29 cellular contexts compared by ENCODE assay signal in the genomic region with DNA sequence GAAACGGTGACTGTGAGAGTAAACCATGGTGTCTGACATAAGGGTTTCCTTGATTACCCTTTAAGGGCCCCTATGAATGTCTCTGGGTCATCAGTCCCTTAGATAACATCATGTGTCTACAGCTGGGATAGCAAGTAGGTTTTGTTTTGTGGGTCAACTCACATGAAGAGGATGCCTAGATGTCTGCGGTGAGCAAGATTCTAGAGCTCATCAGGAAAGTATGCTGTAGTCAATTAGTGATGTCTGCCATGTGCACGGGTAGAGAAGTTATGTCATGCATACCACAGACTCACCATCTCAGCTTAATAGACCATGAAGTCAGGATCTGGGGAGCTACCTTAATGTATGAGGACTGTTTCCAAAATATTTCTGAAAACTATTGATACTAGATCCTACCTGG. TPM values are rescaled to one million over a fixed set of nuclear protein-coding genes. Genes with fewer than 3 reads are reported as not detected.
"Had no signal": no experiment of that assay in that cellular context is flagged by ENCODE, and none has a peak within 500 bp of the region (broad histone marks: within the 10 kb centered on the region; RNA-seq: fewer than 3 reads in every experiment).

No MANE protein-coding gene starts in this region.

- H3K27ac ChIP-seq: esophagus muscularis mucosa, ovary, right lobe of liver, skin epidermis, upper lobe of left lung, vagina, WERI-Rb-1 had no signal

- H3K4me1 Mint-ChIP-seq: activated CD4-positive, alpha-beta memory T cell treated with anti-CD3 and anti-CD28 coated beads, Interleukin-2, amount 10 ng/mL, durations not matched to agents 7 days and 5 days; activated CD4-positive, alpha-beta T cell treated with anti-CD3 and anti-CD28 coated beads, Interleukin-2, amount 10 ng/mL, durations not matched to agents 24 days and 14 days; activated T-helper 17 cell treated with anti-CD3 and anti-CD28 coated beads, Interleukin-2, amount 50 U/mL, for 72 hours; central memory CD8-positive, alpha-beta T cell; naive thymus-derived CD4-positive, alpha-beta T cell had no signal

- H3K4me3 Mint-ChIP-seq: activated CD4-positive, alpha-beta memory T cell treated with anti-CD3 and anti-CD28 coated beads, Interleukin-2, amount 10 ng/mL, durations not matched to agents 7 days and 5 days; activated CD4-positive, alpha-beta T cell treated with anti-CD3 and anti-CD28 coated beads, Interleukin-2, amount 10 ng/mL, durations not matched to agents 24 days and 14 days; activated T-cell treated with anti-CD3 and anti-CD28 coated beads, Interleukin-2, amount 50 U/mL, for 4 hours; activated T-helper 17 cell treated with anti-CD3 and anti-CD28 coated beads, Interleukin-2, amount 50 U/mL, for 72 hours; central memory CD8-positive, alpha-beta T cell; naive thymus-derived CD4-positive, alpha-beta T cell; stimulated activated naive CD8-positive, alpha-beta T cell treated with anti-CD3 and anti-CD28 coated beads, Interleukin-15, Interleukin-2, amounts not matched to agents 100 ng/mL and 50 ng/mL, for 24 hours; T-helper 2 cell treated with Interferon-gamma antibody and Interleukin-4, amounts not matched to agents 5 μg/mL and 100 μg/mL, for 36 hours had no signal

- FAIRE-seq: islet of Langerhans had no signal

- H3K9me3 ChIP-seq: esophagus muscularis mucosa, ovary, right lobe of liver, upper lobe of left lung, vagina had no signal

- H3K36me3 ChIP-seq: esophagus muscularis mucosa, ovary, right lobe of liver, upper lobe of left lung, vagina, WERI-Rb-1 had no signal

- H3K4me3 ChIP-seq: esophagus muscularis mucosa, ovary, right lobe of liver, skin epidermis, upper lobe of left lung, vagina had no signal

- H3K4me1 ChIP-seq: esophagus muscularis mucosa, right lobe of liver, upper lobe of left lung, vagina had no signal

- H3K9me3 Mint-ChIP-seq: activated CD4-positive, alpha-beta memory T cell treated with anti-CD3 and anti-CD28 coated beads, Interleukin-2, amount 10 ng/mL, durations not matched to agents 7 days and 5 days; activated CD4-positive, alpha-beta T cell treated with anti-CD3 and anti-CD28 coated beads, Interleukin-2, amount 10 ng/mL, durations not matched to agents 24 days and 14 days; activated T-cell treated with anti-CD3 and anti-CD28 coated beads, Interleukin-2, amount 50 U/mL, for 4 hours; activated T-helper 17 cell treated with anti-CD3 and anti-CD28 coated beads, Interleukin-2, amount 50 U/mL, for 72 hours; central memory CD8-positive, alpha-beta T cell; stimulated activated naive CD8-positive, alpha-beta T cell treated with anti-CD3 and anti-CD28 coated beads, Interleukin-15, Interleukin-2, amounts not matched to agents 100 ng/mL and 50 ng/mL, for 24 hours; T-helper 2 cell treated with Interferon-gamma antibody and Interleukin-4, amounts not matched to agents 5 μg/mL and 100 μg/mL, for 36 hours had no signal

- H3K27me3 Mint-ChIP-seq: activated CD4-positive, alpha-beta memory T cell treated with anti-CD3 and anti-CD28 coated beads, Interleukin-2, amount 10 ng/mL, durations not matched to agents 7 days and 5 days had no signal

- DNase-seq: activated CD4-positive, alpha-beta memory T cell treated with anti-CD3 and anti-CD28 coated beads, Interleukin-2, amount 10 ng/mL, durations not matched to agents 7 days and 5 days; activated CD4-positive, alpha-beta T cell treated with anti-CD3 and anti-CD28 coated beads, Interleukin-2, amount 10 ng/mL, durations not matched to agents 24 days and 14 days; activated gamma-delta T cell treated with Interleukin-2 at 50 U/mL for 16 hours; activated naive CD4-positive, alpha-beta T cell treated with anti-CD3 and anti-CD28 coated beads, Interleukin-2, amount 50 U/mL, for 16 hours; activated T-cell treated with anti-CD3 and anti-CD28 coated beads, Interleukin-2, amount 50 U/mL, for 4 hours; amniotic stem cell; dermis blood vessel endothelial cell; effector CD4-positive, alpha-beta T cell; foreskin melanocyte; glutamatergic neuron; left colon; mammary epithelial cell; midbrain; naive thymus-derived CD4-positive, alpha-beta T cell; ovary; right lobe of liver; stimulated activated CD4-positive, alpha-beta T cell treated with anti-CD3 and anti-CD28 coated beads, Interleukin-12 subunit alpha, Interleukin-12 subunit beta, amount 100 ng/mL, for 4 hours; stimulated activated CD4-positive, alpha-beta T cell treated with anti-CD3 and anti-CD28 coated beads, Interleukin-4, amount 100 ng/mL, for 1 hour; upper lobe of left lung; WERI-Rb-1 had no signal

- H3K27me3 ChIP-seq: esophagus muscularis mucosa, ovary, right lobe of liver, upper lobe of left lung, vagina had no signal

- H3K27ac Mint-ChIP-seq: activated CD4-positive, alpha-beta memory T cell treated with anti-CD3 and anti-CD28 coated beads, Interleukin-2, amount 10 ng/mL, durations not matched to agents 7 days and 5 days; activated CD4-positive, alpha-beta T cell treated with anti-CD3 and anti-CD28 coated beads, Interleukin-2, amount 10 ng/mL, durations not matched to agents 24 days and 14 days; activated T-helper 17 cell treated with anti-CD3 and anti-CD28 coated beads, Interleukin-2, amount 50 U/mL, for 72 hours; progenitor cell of endocrine pancreas; stimulated activated naive CD8-positive, alpha-beta T cell treated with anti-CD3 and anti-CD28 coated beads, Interleukin-15, Interleukin-2, amounts not matched to agents 100 ng/mL and 50 ng/mL, for 24 hours; T-helper 2 cell treated with Interferon-gamma antibody and Interleukin-4, amounts not matched to agents 5 μg/mL and 100 μg/mL, for 36 hours had no signal

RNA-seq across cellular contexts. Expression of a gene that starts 57.5 kb away (rescaled TPM):
- total RNA-seq: activated CD4-positive, alpha-beta memory T cell treated with anti-CD3 and anti-CD28 coated beads, Interleukin-2, amount 10 ng/mL, durations not matched to agents 7 days and 5 days; activated CD4-positive, alpha-beta T cell treated with anti-CD3 and anti-CD28 coated beads, Interleukin-2, amount 10 ng/mL, durations not matched to agents 24 days and 14 days; activated T-cell treated with anti-CD3 and anti-CD28 coated beads, Interleukin-2, amount 50 U/mL, for 4 hours; activated T-helper 17 cell treated with anti-CD3 and anti-CD28 coated beads, Interleukin-2, amount 50 U/mL, for 72 hours; naive thymus-derived CD4-positive, alpha-beta T cell had no signal
- polyA plus RNA-seq: naive thymus-derived CD4-positive, alpha-beta T cell had no signal
